15 cellular contexts compared by ENCODE assay signal in genomic region chr4:15868816-15869413, GRCh38.
DNase-seq lines count a peak whose midpoint lies in the region; ATAC-seq, FAIRE-seq and TF ChIP-seq lines count a peak whose summit lies in the region.
"Had no signal": no experiment of that assay in that cellular context is flagged by ENCODE, and none has a peak within 500 bp of the region (broad histone marks: within the 10 kb centered on the region; RNA-seq: fewer than 3 reads in every experiment).

No MANE protein-coding gene starts in this region.

- TF ChIP-seq POLR2A in H1 (IDR thresholded peaks at IDR 0.05; ENCODE audit: control extremely low read depth in 1 of 2, low read depth in 2 of 2, low read length in 2 of 2), result no peak

- no peak overlapping the region for H3K4ac ChIP-seq in H1 (replicated peaks; ENCODE audit: insufficient read length, low read depth, low read length)

- POLR2A ChIA-PET in H1 (lab: Charles Lee; ENCODE audit: partially characterized antibody), result no interaction called here

- H2AFZ ChIP-seq in H1 (ENCODE audit: low read length), result peak overlapping the region; percentile 20; the same call in 1 of the 2 replicates
- H2AFZ ChIP-seq: GM23248 had no signal

- no peak overlapping the region for H2BK5ac ChIP-seq in H1 (ENCODE audit: low read depth, low read length)

- TF ChIP-seq RAD21 in H1 (IDR thresholded peaks at IDR 0.05 in 1 of 2, conservative IDR thresholded peaks at IDR 0.05 in 1 of 2; ENCODE audit: low read depth in 2 of 2, low read length in 2 of 2), result no peak

- H3K23ac ChIP-seq in H1 (ENCODE audit: insufficient read length), result no peak overlapping the region

- FAIRE-seq in H1 (lab: Jason Lieb, UNC), result no peak
- no peak for FAIRE-seq in kidney (lab: Jason Lieb, UNC)

- H2BK12ac ChIP-seq in H1 (ENCODE audit: low read depth, low read length), result no peak overlapping the region

- no peak overlapping the region for H3K56ac ChIP-seq in H1 (replicated peaks; ENCODE audit: insufficient read length, low read depth, low read length)

- WGBS in H1 (ENCODE audit: extremely low coverage in 1 of 2, insufficient coverage in 1 of 2, insufficient read length in 1 of 2, insufficient replicate concordance in 2 of 2, low coverage in 1 of 2, low lambda C conversion rate in 2 of 2, missing lambda C conversion rate in 1 of 2), 2 experiments, result 92% methylated on average over 4 of the region's 4 CpGs; no CpG with 5 or more reads in 1 of the 2 experiments

- H3K27me3 ChIP-seq in H1 (replicated peaks in 1 of 4; ENCODE audit: control insufficient read depth in 3 of 4, extremely low read depth in 1 of 4, insufficient read depth in 3 of 4, low read length in 3 of 4), result no peaks in the 10 kb centered on the region
- H3K27me3 ChIP-seq in stomach smooth muscle (ENCODE audit: control insufficient read depth in 1 of 2, insufficient read depth in 2 of 2, low read length in 2 of 2), result no peaks in the 10 kb centered on the region
- H3K27me3 ChIP-seq: SJSA1 had no signal

- H4K8ac ChIP-seq in H1 (ENCODE audit: extremely low read depth, insufficient read depth, low read length), result no peak overlapping the region

- ATAC-seq in GM21529 (IDR thresholded peaks at IDR 0.05; ENCODE audit: unreplicated experiment) (peak; percentile 42), HG02885 (IDR thresholded peaks at IDR 0.05; ENCODE audit: poor library complexity, unreplicated experiment) (peak; percentile 53), HG03139 (IDR thresholded peaks at IDR 0.05; ENCODE audit: unreplicated experiment) (no peak)

- no peak for TF ChIP-seq EP300 in H1 (IDR thresholded peaks at IDR 0.05; ENCODE audit: borderline replicate concordance in 1 of 2, low read depth in 2 of 2, low read length in 2 of 2)

- DNase-seq in H1 (ENCODE audit: low read depth in 1 of 2, low spot score in 2 of 2) (no peak), kidney (no peak), posterior cingulate gyrus (no peak)
- DNase-seq: AML-193, DMS 273 treated with DMSO at 0.1 percent for 48 hours, GF-D8, NCI-H1417 treated with DMSO at 0.1 percent for 48 hours, NCI-H1930, NCI-H69 had no signal

- no peak overlapping the region for H3K4me2 ChIP-seq in H1 (ENCODE audit: insufficient read depth in 1 of 2, low read depth in 2 of 2, low read length in 2 of 2)

- no peak overlapping the region for H3K4me3 ChIP-seq in H1 (ENCODE audit: extremely low read depth in 1 of 4, insufficient read depth in 2 of 4, low read depth in 3 of 4, low read length in 4 of 4)
- H3K4me3 ChIP-seq in stomach smooth muscle (ENCODE audit: low read length in 2 of 2), result peak overlapping the region in 1 of 2 donors; percentile 24
- no peak overlapping the region for H3K4me3 ChIP-seq in kidney (ENCODE audit: low read length in 2 of 2)
- H3K4me3 ChIP-seq: GM23248, SJSA1 had no signal

- no peaks in the 10 kb centered on the region for H3K79me2 ChIP-seq in H1 (ENCODE audit: control insufficient read depth in 1 of 2, insufficient read depth in 2 of 2, low read length in 2 of 2)

- no peaks in the 10 kb centered on the region for H4K20me1 ChIP-seq in H1 (replicated peaks in 1 of 2; ENCODE audit: control insufficient read depth in 1 of 2, insufficient read depth in 2 of 2, low read length in 2 of 2)

- intact Hi-C loops in kidney (cut with DNase I), result no loop called here
- intact Hi-C loops in posterior cingulate gyrus (cut with DNase I), result no loop called here

- TF ChIP-seq CTCF in H1 (IDR thresholded peaks at IDR 0.05; ENCODE audit: control extremely low read depth in 1 of 3, insufficient read depth in 1 of 3, low read depth in 1 of 3, low read length in 3 of 3) (no peak), kidney (IDR thresholded peaks at IDR 0.05; ENCODE audit: borderline replicate concordance, extremely low read depth, insufficient read depth) (no peak)

- H3K18ac ChIP-seq in H1 (ENCODE audit: extremely low read depth, low read length), result no peak overlapping the region

- H3K4me1 ChIP-seq in H1 (replicated peaks in 1 of 4; ENCODE audit: control insufficient read depth in 3 of 4, insufficient read depth in 4 of 4, low read length in 3 of 4), result no peaks in the 10 kb centered on the region
- peaks cover 9% of the 10 kb centered on the region for H3K4me1 ChIP-seq in stomach smooth muscle (ENCODE audit: control insufficient read depth, insufficient read depth, low read length)
- H3K4me1 ChIP-seq in kidney (ENCODE audit: control insufficient read depth in 1 of 2, insufficient read depth in 1 of 2, low read depth in 1 of 2, low read length in 2 of 2), result no peaks in the 10 kb centered on the region
- H3K4me1 ChIP-seq: SJSA1 had no signal

- H2BK120ac ChIP-seq in H1 (replicated peaks; ENCODE audit: low read depth, low read length), result no peak overlapping the region

- H3K27ac ChIP-seq in H1 (ENCODE audit: low read depth, low read length) (no peak overlapping the region), stomach smooth muscle (ENCODE audit: low read length) (peak overlapping the region; percentile 46), kidney (ENCODE audit: low read depth in 2 of 2, low read length in 2 of 2) (no peak overlapping the region)
- H3K27ac ChIP-seq: GM23248, SJSA1 had no signal

- no peaks in the 10 kb centered on the region for H3K9me3 ChIP-seq in H1 (ENCODE audit: insufficient read depth in 2 of 2, low read depth in 1 of 2, low read length in 1 of 2)
- no peaks in the 10 kb centered on the region for H3K9me3 ChIP-seq in stomach smooth muscle (ENCODE audit: control insufficient read depth in 2 of 2, low read length in 2 of 2)
- no peaks in the 10 kb centered on the region for H3K9me3 ChIP-seq in kidney (ENCODE audit: control insufficient read depth in 1 of 2, low read length in 2 of 2)
- H3K9me3 ChIP-seq: SJSA1 had no signal

- H3K23me2 ChIP-seq in H1 (ENCODE audit: low read depth, low read length), result no peaks in the 10 kb centered on the region

- no peak overlapping the region for H4K91ac ChIP-seq in H1 (replicated peaks; ENCODE audit: insufficient read length, low read length)

- H2AK5ac ChIP-seq in H1 (ENCODE audit: low read depth, low read length), result no peak overlapping the region

- no peak overlapping the region for H4K5ac ChIP-seq in H1 (ENCODE audit: insufficient read length, low read depth, low read length)

- no peak overlapping the region for H3K9ac ChIP-seq in H1 (replicated peaks in 1 of 4; ENCODE audit: extremely low read depth in 1 of 4, low read depth in 3 of 4, low read length in 3 of 4)
- H3K9ac ChIP-seq in stomach smooth muscle (ENCODE audit: low read length in 2 of 2), result no peak overlapping the region
- no peak overlapping the region for H3K9ac ChIP-seq in kidney (ENCODE audit: low read length in 2 of 2)
- H3K9ac ChIP-seq: GM23248 had no signal

- H3K14ac ChIP-seq in H1 (ENCODE audit: insufficient read length), result no peak overlapping the region

- H3K36me3 ChIP-seq in H1 (ENCODE audit: control insufficient read depth in 2 of 4, insufficient read depth in 4 of 4, low read length in 3 of 4), result no peaks in the 10 kb centered on the region
- no peaks in the 10 kb centered on the region for H3K36me3 ChIP-seq in stomach smooth muscle (ENCODE audit: control insufficient read depth in 2 of 2, insufficient read depth in 2 of 2, low read length in 2 of 2)
- H3K36me3 ChIP-seq in kidney (ENCODE audit: control insufficient read depth in 1 of 2, insufficient read depth in 2 of 2, low read length in 2 of 2), result no peaks in the 10 kb centered on the region
- H3K36me3 ChIP-seq: SJSA1 had no signal

- H2BK15ac ChIP-seq in H1 (ENCODE audit: low read length), result no peak overlapping the region

- CTCF ChIA-PET in H1 (lab: Charles Lee; ENCODE audit: partially characterized antibody), result interaction anchor here (1.0 to 2.5 kb wide), 2 partner anchors 13 to 14 kb away, joined by 4 to 18 read pairs; no protein-coding TSS in a partner anchor

- H2BK20ac ChIP-seq in H1 (ENCODE audit: low read length), result no peak overlapping the region

- no peaks in the 10 kb centered on the region for H3K79me1 ChIP-seq in H1 (ENCODE audit: low read depth, low read length)

TF ChIP-seq in H1, 55 proteins besides CTCF, POLR2A, EP300 and RAD21:
- TF ChIP-seq E2F6 (IDR thresholded peaks at IDR 0.05), result no peak
- TF ChIP-seq TCF12 (IDR thresholded peaks at IDR 0.05; ENCODE audit: low read depth, low read length), result no peak
- no peak for TF ChIP-seq RXRA (IDR thresholded peaks at IDR 0.05; ENCODE audit: insufficient read depth, low read depth, low read length)
- TF ChIP-seq EGR1 (IDR thresholded peaks at IDR 0.05; ENCODE audit: borderline replicate concordance, low read depth, low read length), result no peak
- TF ChIP-seq USF2 (IDR thresholded peaks at IDR 0.05; ENCODE audit: low read length), result no peak
